35 cellular contexts compared by ENCODE assay signal in genomic region chr1:157499516-157499915, GRCh38. TPM values are rescaled to one million over a fixed set of nuclear protein-coding genes. Genes with fewer than 3 reads are reported as not detected.
"Had no signal": no experiment of that assay in that cellular context is flagged by ENCODE, and none has a peak within 500 bp of the region (broad histone marks: within the 10 kb centered on the region; RNA-seq: fewer than 3 reads in every experiment).

No MANE protein-coding gene starts in this region.

- H3K4me3 ChIP-seq: adrenal gland, esophagus muscularis mucosa, gastrocnemius medialis, heart left ventricle had no signal

- H3K36me3 ChIP-seq: adrenal gland, brain microvascular endothelial cell, esophagus muscularis mucosa, gastrocnemius medialis, heart left ventricle had no signal

- H3K9me3 ChIP-seq: adrenal gland, esophagus muscularis mucosa, gastrocnemius medialis had no signal

- ATAC-seq: activated naive CD8-positive, alpha-beta T cell treated with anti-CD3 and anti-CD28 coated beads, Interleukin-2, amount 50 U/mL, for 24 hours; activated T-cell treated with anti-CD3 and anti-CD28 coated beads, Interleukin-2, amount 50 U/mL, for 72 hours; activated T-helper 17 cell treated with anti-CD3 and anti-CD28 coated beads, Interleukin-2, amount 50 U/mL, for 72 hours; effector memory CD8-positive, alpha-beta T cell; foreskin keratinocyte; gastrocnemius medialis; heart left ventricle had no signal

- H3K9me3 Mint-ChIP-seq: activated CD4-positive, alpha-beta memory T cell treated with anti-CD3 and anti-CD28 coated beads, Interleukin-2, amount 10 ng/mL, durations not matched to agents 7 days and 5 days; activated CD4-positive, alpha-beta T cell treated with anti-CD3 and anti-CD28 coated beads, Interleukin-2, amount 10 ng/mL, durations not matched to agents 7 days and 5 days; activated naive CD8-positive, alpha-beta T cell treated with anti-CD3 and anti-CD28 coated beads for 36 hours; activated naive CD8-positive, alpha-beta T cell treated with anti-CD3 and anti-CD28 coated beads, Interleukin-2, amount 50 U/mL, for 24 hours; activated T-cell treated with anti-CD3 and anti-CD28 coated beads, Interleukin-2, amount 50 U/mL, for 24 hours; activated T-cell treated with anti-CD3 and anti-CD28 coated beads, Interleukin-2, amount 50 U/mL, for 72 hours; activated T-helper 17 cell treated with anti-CD3 and anti-CD28 coated beads, Interleukin-2, amount 50 U/mL, for 72 hours; central memory CD8-positive, alpha-beta T cell; effector memory CD8-positive, alpha-beta T cell had no signal

- H3K4me3 Mint-ChIP-seq: activated CD4-positive, alpha-beta memory T cell treated with anti-CD3 and anti-CD28 coated beads, Interleukin-2, amount 10 ng/mL, durations not matched to agents 7 days and 5 days; activated CD4-positive, alpha-beta T cell treated with anti-CD3 and anti-CD28 coated beads, Interleukin-2, amount 10 ng/mL, durations not matched to agents 7 days and 5 days; activated naive CD8-positive, alpha-beta T cell treated with anti-CD3 and anti-CD28 coated beads for 36 hours; activated naive CD8-positive, alpha-beta T cell treated with anti-CD3 and anti-CD28 coated beads, Interleukin-2, amount 50 U/mL, for 24 hours; activated T-cell treated with anti-CD3 and anti-CD28 coated beads, Interleukin-2, amount 50 U/mL, for 24 hours; activated T-cell treated with anti-CD3 and anti-CD28 coated beads, Interleukin-2, amount 50 U/mL, for 72 hours; activated T-helper 17 cell treated with anti-CD3 and anti-CD28 coated beads, Interleukin-2, amount 50 U/mL, for 72 hours; central memory CD8-positive, alpha-beta T cell; effector memory CD8-positive, alpha-beta T cell had no signal

- H3K27ac Mint-ChIP-seq: activated CD4-positive, alpha-beta memory T cell treated with anti-CD3 and anti-CD28 coated beads, Interleukin-2, amount 10 ng/mL, durations not matched to agents 7 days and 5 days; activated CD4-positive, alpha-beta T cell treated with anti-CD3 and anti-CD28 coated beads, Interleukin-2, amount 10 ng/mL, durations not matched to agents 7 days and 5 days; activated naive CD8-positive, alpha-beta T cell treated with anti-CD3 and anti-CD28 coated beads for 36 hours; activated naive CD8-positive, alpha-beta T cell treated with anti-CD3 and anti-CD28 coated beads, Interleukin-2, amount 50 U/mL, for 24 hours; activated T-cell treated with anti-CD3 and anti-CD28 coated beads, Interleukin-2, amount 50 U/mL, for 24 hours; activated T-cell treated with anti-CD3 and anti-CD28 coated beads, Interleukin-2, amount 50 U/mL, for 72 hours; activated T-helper 17 cell treated with anti-CD3 and anti-CD28 coated beads, Interleukin-2, amount 50 U/mL, for 72 hours; effector memory CD8-positive, alpha-beta T cell had no signal

- H3K4me1 ChIP-seq: adrenal gland, esophagus muscularis mucosa, foreskin keratinocyte, gastrocnemius medialis, heart left ventricle had no signal

- H3K27ac ChIP-seq: adrenal gland, brain microvascular endothelial cell, esophagus muscularis mucosa, foreskin keratinocyte, gastrocnemius medialis, heart left ventricle had no signal

- DNase-seq: activated CD4-positive, alpha-beta memory T cell treated with anti-CD3 and anti-CD28 coated beads, Interleukin-2, amount 10 ng/mL, durations not matched to agents 7 days and 5 days; activated CD4-positive, alpha-beta T cell treated with anti-CD3 and anti-CD28 coated beads for 4 hours; activated CD4-positive, alpha-beta T cell treated with anti-CD3 and anti-CD28 coated beads, Interleukin-2, amount 10 ng/mL, durations not matched to agents 7 days and 5 days; activated CD4-positive, alpha-beta T cell treated with anti-CD3 and anti-CD28 coated beads, Interleukin-2, amount 50 U/mL, for 4 hours; activated CD4-positive, CD25-positive, alpha-beta regulatory T cell; activated CD4-positive, CD25-positive, alpha-beta regulatory T cell treated with anti-CD3 and anti-CD28 coated beads, Interleukin-2, amount 50 U/mL, for 72 hours; activated CD8-positive, alpha-beta memory T cell treated with anti-CD3 and anti-CD28 coated beads, Interleukin-2, amount 50 U/mL, for 48 hours; activated effector memory CD4-positive, alpha-beta T cell treated with Interleukin-2 at 50 U/mL for 16 hours; activated gamma-delta T cell treated with Interleukin-2 at 50 U/mL for 16 hours; activated naive CD4-positive, alpha-beta T cell treated with anti-CD3 and anti-CD28 coated beads, Interleukin-2, amount 50 U/mL, for 16 hours; activated naive CD4-positive, alpha-beta T cell treated with Interleukin-2 at 50 U/mL for 16 hours; activated naive CD8-positive, alpha-beta T cell treated with anti-CD3 and anti-CD28 coated beads for 36 hours; activated naive CD8-positive, alpha-beta T cell treated with anti-CD3 and anti-CD28 coated beads, Interleukin-2, amount 50 U/mL, for 24 hours; activated T-cell treated with anti-CD3 and anti-CD28 coated beads for 4 hours; activated T-cell treated with anti-CD3 and anti-CD28 coated beads, Interleukin-2, amount 50 U/mL, for 24 hours; activated T-cell treated with anti-CD3 and anti-CD28 coated beads, Interleukin-2, amount 50 U/mL, for 72 hours; adrenal gland; brain microvascular endothelial cell; cortex of kidney; dermis blood vessel endothelial cell; effector CD4-positive, alpha-beta T cell; effector memory CD8-positive, alpha-beta T cell; erythroblast; foreskin keratinocyte; gastrocnemius medialis; glutamatergic neuron; heart left ventricle; T-helper 2 cell had no signal

- H3K36me3 Mint-ChIP-seq: activated naive CD8-positive, alpha-beta T cell treated with anti-CD3 and anti-CD28 coated beads for 36 hours had no signal

- H3K27me3 Mint-ChIP-seq: activated naive CD8-positive, alpha-beta T cell treated with anti-CD3 and anti-CD28 coated beads, Interleukin-2, amount 50 U/mL, for 24 hours had no signal

- H3K4me1 Mint-ChIP-seq: activated CD4-positive, alpha-beta memory T cell treated with anti-CD3 and anti-CD28 coated beads, Interleukin-2, amount 10 ng/mL, durations not matched to agents 7 days and 5 days; activated CD4-positive, alpha-beta T cell treated with anti-CD3 and anti-CD28 coated beads, Interleukin-2, amount 10 ng/mL, durations not matched to agents 7 days and 5 days; activated naive CD8-positive, alpha-beta T cell treated with anti-CD3 and anti-CD28 coated beads, Interleukin-2, amount 50 U/mL, for 24 hours; central memory CD8-positive, alpha-beta T cell had no signal

- H3K27me3 ChIP-seq: adrenal gland, brain microvascular endothelial cell, gastrocnemius medialis had no signal

RNA-seq across cellular contexts. Expression of gene FCRL5, which starts 52.8 kb away (rescaled TPM):
- total RNA-seq: activated CD4-positive, alpha-beta memory T cell treated with anti-CD3 and anti-CD28 coated beads, Interleukin-2, amount 10 ng/mL, durations not matched to agents 7 days and 5 days; activated CD4-positive, alpha-beta T cell treated with anti-CD3 and anti-CD28 coated beads, Interleukin-2, amount 10 ng/mL, durations not matched to agents 7 days and 5 days; activated T-helper 17 cell treated with anti-CD3 and anti-CD28 coated beads, Interleukin-2, amount 50 U/mL, for 72 hours; astrocyte; bronchial epithelial cell; cerebellum; dermis blood vessel endothelial cell; foreskin keratinocyte; gastrocnemius medialis; T-helper 1 cell treated with Interleukin-12 subunit alpha and Interleukin-12 subunit beta and Interleukin-4 antibody, amounts not matched to agents 30 ng/mL and 1 ng/mL, for 36 hours had no signal
- polyA plus RNA-seq: foreskin keratinocyte had no signal
